Comparison of ENCODE assay signal across 8 cellular contexts in genomic region chr9:134066923-134067851, GRCh38. TPM values are rescaled to one million over a fixed set of nuclear protein-coding genes. Genes with fewer than 3 reads are reported as not detected.
DNase-seq lines count a peak whose midpoint lies in the region; ATAC-seq, FAIRE-seq and TF ChIP-seq lines count a peak whose summit lies in the region.

No MANE protein-coding gene starts in this region.

- H3K36me3 Mint-ChIP-seq in activated CD8-positive, alpha-beta memory T cell treated with anti-CD3 and anti-CD28 coated beads, Interleukin-2, amount 10 ng/mL, durations not matched to agents 7 days and 5 days = no peaks in the 10 kb centered on the region
- no peaks in the 10 kb centered on the region for H3K36me3 Mint-ChIP-seq in natural killer cell

- CTCF ChIA-PET in activated CD8-positive, alpha-beta memory T cell treated with anti-CD3 and anti-CD28 coated beads, Interleukin-2, amount 10 ng/mL, durations not matched to agents 7 days and 5 days (lab: Charles Lee) = interaction anchor here (1.3 to 2.1 kb wide), 4 partner anchors 16 to 97 kb away, joined by 3 to 9 read pairs (median 6); partner anchors contain the start of genes BRD3OS and RNU6ATAC
- CTCF ChIA-PET in GM10248 (lab: Yijun Ruan, JAX) = interaction anchor here (1.3 kb wide), 1 partner anchor 95 kb away, joined by 3 read pairs; no protein-coding TSS in a partner anchor

- H3K27me3 Mint-ChIP-seq in activated CD8-positive, alpha-beta memory T cell treated with anti-CD3 and anti-CD28 coated beads, Interleukin-2, amount 10 ng/mL, durations not matched to agents 7 days and 5 days = peaks cover 33% of the 10 kb centered on the region
- H3K27me3 Mint-ChIP-seq in natural killer cell (ENCODE audit: low read depth in 2 of 2) = peaks cover 7 to 8% of the 10 kb centered on the region in 2 donors

- 0 to 1% methylated on average over 66 to 125 of the region's 125 CpGs for whole genome bisulfite sequencing in esophagus, 2 donors

- peak overlapping the region; percentile 92 for H3K27ac Mint-ChIP-seq in activated CD8-positive, alpha-beta memory T cell treated with anti-CD3 and anti-CD28 coated beads, Interleukin-2, amount 10 ng/mL, durations not matched to agents 7 days and 5 days
- peak overlapping the region; percentile 92 to 94 for H3K27ac Mint-ChIP-seq in natural killer cell

- peaks cover 23% of the 10 kb centered on the region for H3K4me1 Mint-ChIP-seq in activated CD8-positive, alpha-beta memory T cell treated with anti-CD3 and anti-CD28 coated beads, Interleukin-2, amount 10 ng/mL, durations not matched to agents 7 days and 5 days
- peaks cover 13 to 31% of the 10 kb centered on the region in 2 donors for H3K4me1 Mint-ChIP-seq in natural killer cell

- H3K4me3 Mint-ChIP-seq in activated CD8-positive, alpha-beta memory T cell treated with anti-CD3 and anti-CD28 coated beads, Interleukin-2, amount 10 ng/mL, durations not matched to agents 7 days and 5 days = peak overlapping the region; percentile 77
- H3K4me3 Mint-ChIP-seq in natural killer cell = peak overlapping the region; percentile 94

- peak overlapping the region; percentile 66 to 70 for H3K4me3 ChIP-seq in esophagus (ENCODE audit: low read depth in 1 of 2, low read length in 2 of 2)

- H3K36me3 ChIP-seq in esophagus (ENCODE audit: control insufficient read depth in 2 of 2, insufficient read depth in 2 of 2, low read length in 1 of 2) = peaks cover 0 to 2% of the 10 kb centered on the region in 2 donors

- no peaks in the 10 kb centered on the region for H3K9me3 Mint-ChIP-seq in activated CD8-positive, alpha-beta memory T cell treated with anti-CD3 and anti-CD28 coated beads, Interleukin-2, amount 10 ng/mL, durations not matched to agents 7 days and 5 days (ENCODE audit: low read depth)
- H3K9me3 Mint-ChIP-seq in natural killer cell = no peaks in the 10 kb centered on the region

- H3K4me1 ChIP-seq in esophagus (ENCODE audit: control insufficient read depth in 2 of 2, insufficient read depth in 2 of 2, low read length in 1 of 2) = peaks cover 8 to 23% of the 10 kb centered on the region in 2 donors

- H3K27me3 ChIP-seq in esophagus (ENCODE audit: control insufficient read depth in 1 of 2, insufficient read depth in 2 of 2, low read length in 2 of 2) = peaks cover 0 to 3% of the 10 kb centered on the region in 2 donors

- no peak for FAIRE-seq in D721Med (lab: Jason Lieb, UNC)

- DNase-seq in D721Med (ENCODE audit: insufficient read length, low spot score) = peak; percentile 58
- DNase-seq in Kasumi-1 (lab: John Stamatoyannopoulos, UW) = peak; percentile 4 to 12
- DNase-seq in activated CD8-positive, alpha-beta memory T cell treated with anti-CD3 and anti-CD28 coated beads, Interleukin-2, amount 10 ng/mL, durations not matched to agents 7 days and 5 days = peak; percentile 51
- peak; percentile 47 for DNase-seq in natural killer cell
- DNase-seq in GM10248 (ENCODE audit: extremely low spot score) = no peak
- DNase-seq in NCI-H2029 (lab: John Stamatoyannopoulos, UW) = no peak

- peak overlapping the region; percentile 74 to 86 for H3K27ac ChIP-seq in esophagus (ENCODE audit: low read depth in 2 of 2, low read length in 1 of 2)

- peak; percentile 16 for ATAC-seq in GM21526 (IDR thresholded peaks at IDR 0.05; ENCODE audit: low FRiP score, unreplicated experiment)
- ATAC-seq in activated CD8-positive, alpha-beta memory T cell treated with anti-CD3 and anti-CD28 coated beads, Interleukin-2, amount 10 ng/mL, durations not matched to agents 7 days and 5 days = peak; percentile 7
- peak in 2 of 3 donors; percentile 7 to 10 for ATAC-seq in natural killer cell

- intact Hi-C loops in natural killer cell (cut with micrococcal nuclease) = loop anchor here (10.0 kb wide), 1 partner anchor 922 kb away; no protein-coding TSS in a partner anchor

- H3K9me3 ChIP-seq in esophagus (ENCODE audit: control insufficient read depth in 2 of 2, insufficient read depth in 1 of 2, low read depth in 1 of 2, low read length in 1 of 2) = no peaks in the 10 kb centered on the region

- no peak for TF ChIP-seq CTCF in D721Med (IDR thresholded peaks at IDR 0.05; ENCODE audit: insufficient read depth, missing control alignments)
- TF ChIP-seq CTCF in natural killer cell (IDR thresholded peaks at IDR 0.05) = no peak
- no peak for TF ChIP-seq CTCF in GM10248 (IDR thresholded peaks at IDR 0.05; ENCODE audit: control extremely low read depth, extremely low read depth, low read depth, missing control alignments)

- POLR2A ChIA-PET in GM10248 (lab: Yijun Ruan, JAX) = no interaction called here

RNA-seq across cellular contexts. Expression of gene BRD3, which starts 0.6 kb away (rescaled TPM):
- 10 to 100 TPM; 33.3 to 43.5 TPM for total RNA-seq in activated CD8-positive, alpha-beta memory T cell treated with anti-CD3 and anti-CD28 coated beads, Interleukin-2, amount 10 ng/mL, durations not matched to agents 7 days and 5 days
- 1 to 10 TPM; 4.5 to 6.6 TPM for polyA plus RNA-seq in esophagus
- total RNA-seq in natural killer cell = 10 to 100 TPM; 52.8 to 63.0 (median 52.8) TPM

RNA-seq across cellular contexts. Expression of gene BRD3OS, which starts 41.9 kb away (rescaled TPM):
- total RNA-seq in activated CD8-positive, alpha-beta memory T cell treated with anti-CD3 and anti-CD28 coated beads, Interleukin-2, amount 10 ng/mL, durations not matched to agents 7 days and 5 days = 10 to 100 TPM; 12.5 to 14.5 TPM
- 1 to 10 TPM; 2.7 to 3.5 TPM for polyA plus RNA-seq in esophagus
- total RNA-seq in natural killer cell = 1 to 10 TPM; 5.5 to 6.8 (median 6.5) TPM

Comparison
In these comparisons a context has a peak if more than half of its experiments do, and no peak if none do; other contexts are left out.
1. DNase-seq: peak in D721Med (single experiment), Kasumi-1 (2 of 2), activated CD8-positive, alpha-beta memory T cell treated with anti-CD3 and anti-CD28 coated beads, Interleukin-2, amount 10 ng/mL, durations not matched to agents 7 days and 5 days (single experiment) and natural killer cell (single experiment); none in GM10248 (single experiment) and NCI-H2029 (single experiment).
2. Peak in every context shown above with its lines, with median percentiles within 50 percentile points of each other: ATAC-seq.